ENCODE assay signal across 28 cellular contexts in genomic region chr21:28280611-28281010, GRCh38.
"Had no signal": no experiment of that assay in that cellular context is flagged by ENCODE, and none has a peak within 500 bp of the region (broad histone marks: within the 10 kb centered on the region; RNA-seq: fewer than 3 reads in every experiment).

No MANE protein-coding gene starts in this region.

- H3K9me3 ChIP-seq: adrenal gland, body of pancreas had no signal

- H3K27ac ChIP-seq: adrenal gland, body of pancreas, breast epithelium, PC-9, RWPE1, SJCRH30, SK-N-MC, WERI-Rb-1 had no signal

- H3K27ac Mint-ChIP-seq: activated CD4-positive, alpha-beta T cell treated with anti-CD3 and anti-CD28 coated beads, Interleukin-2, amount 10 ng/mL, durations not matched to agents 24 days and 14 days; activated CD8-positive, alpha-beta T cell treated with anti-CD3 and anti-CD28 coated beads, Interleukin-2, amount 10 ng/mL, durations not matched to agents 7 days and 5 days; activated naive CD4-positive, alpha-beta T cell treated with anti-CD3 and anti-CD28 coated beads for 36 hours; activated naive CD4-positive, alpha-beta T cell treated with anti-CD3 and anti-CD28 coated beads, Interleukin-2, amount 50 U/mL, for 72 hours; activated T-cell treated with anti-CD3 and anti-CD28 coated beads, Interleukin-2, amount 50 U/mL, for 24 hours; activated T-helper 2 cell treated with anti-CD3 and anti-CD28 coated beads, Interferon-gamma antibody, Interleukin-2, Interleukin-4, amounts not matched to agents 10 μg/mL and 5 μg/mL and 100 μg/mL, durations not matched to agents 14 hours and 24 hours and 36 hours had no signal

- H3K27me3 ChIP-seq: adrenal gland, body of pancreas, breast epithelium, SJCRH30 had no signal

- H3K4me3 Mint-ChIP-seq: activated CD4-positive, alpha-beta T cell treated with anti-CD3 and anti-CD28 coated beads, Interleukin-2, amount 10 ng/mL, durations not matched to agents 24 days and 14 days; activated CD8-positive, alpha-beta T cell treated with anti-CD3 and anti-CD28 coated beads, Interleukin-2, amount 10 ng/mL, durations not matched to agents 7 days and 5 days; activated naive CD4-positive, alpha-beta T cell treated with anti-CD3 and anti-CD28 coated beads for 36 hours; activated T-cell treated with anti-CD3 and anti-CD28 coated beads, Interleukin-2, amount 50 U/mL, for 24 hours had no signal

- H2AFZ ChIP-seq: PC-9 had no signal

- H3K36me3 ChIP-seq: adrenal gland, breast epithelium, SJCRH30, WERI-Rb-1 had no signal

- H3K4me1 Mint-ChIP-seq: activated CD4-positive, alpha-beta T cell treated with anti-CD3 and anti-CD28 coated beads, Interleukin-2, amount 10 ng/mL, durations not matched to agents 24 days and 14 days had no signal

- FAIRE-seq: astrocyte, RCC 7860 had no signal

- H3K27me3 Mint-ChIP-seq: activated CD4-positive, alpha-beta T cell treated with anti-CD3 and anti-CD28 coated beads, Interleukin-2, amount 10 ng/mL, durations not matched to agents 24 days and 14 days had no signal

- H3K9me3 Mint-ChIP-seq: activated CD4-positive, alpha-beta T cell treated with anti-CD3 and anti-CD28 coated beads, Interleukin-2, amount 10 ng/mL, durations not matched to agents 24 days and 14 days had no signal

- H3K4me3 ChIP-seq: adrenal gland, body of pancreas, breast epithelium, PC-9, SJCRH30, SK-N-MC had no signal

- ATAC-seq: activated CD8-positive, alpha-beta T cell treated with anti-CD3 and anti-CD28 coated beads, Interleukin-2, amount 10 ng/mL, durations not matched to agents 7 days and 5 days; activated naive CD4-positive, alpha-beta T cell treated with anti-CD3 and anti-CD28 coated beads, Interleukin-2, amount 50 U/mL, for 72 hours; body of pancreas; Right ventricle myocardium inferior had no signal

- H3K36me3 Mint-ChIP-seq: activated naive CD4-positive, alpha-beta T cell treated with anti-CD3 and anti-CD28 coated beads, Interleukin-2, amount 50 U/mL, for 72 hours had no signal

- H3K4me2 ChIP-seq: PC-9 had no signal

- DNase-seq: activated CD4-positive, alpha-beta T cell treated with anti-CD3 and anti-CD28 coated beads, Interleukin-2, amount 10 ng/mL, durations not matched to agents 24 days and 14 days; activated CD4-positive, alpha-beta T cell treated with anti-CD3 and anti-CD28 coated beads, Interleukin-2, amount 50 U/mL, for 4 hours; activated CD8-positive, alpha-beta T cell treated with anti-CD3 and anti-CD28 coated beads, Interleukin-2, amount 10 ng/mL, durations not matched to agents 7 days and 5 days; activated gamma-delta T cell; activated naive CD4-positive, alpha-beta T cell treated with anti-CD3 and anti-CD28 coated beads for 36 hours; activated T-cell treated with anti-CD3 and anti-CD28 coated beads, Interleukin-2, amount 50 U/mL, for 24 hours; adrenal gland; body of pancreas; NCI-H1105; NCI-H1417 treated with DMSO at 0.1 percent for 48 hours; NCI-H1694; NCI-H1930; NCI-H2081 treated with DMSO at 0.1 percent for 48 hours; NCI-H345; NCI-H524 treated with DMSO at 0.1 percent for 48 hours; NK-92 treated with Interleukin-12 subunit alpha and Interleukin-12 subunit beta, amount 100 ng/mL, for 24 hours; PC-9; SJCRH30; T1000; WERI-Rb-1 had no signal

- H3K4me1 ChIP-seq: breast epithelium had no signal
